Comparison of ENCODE assay signal across 8 cellular contexts in the genomic region with DNA sequence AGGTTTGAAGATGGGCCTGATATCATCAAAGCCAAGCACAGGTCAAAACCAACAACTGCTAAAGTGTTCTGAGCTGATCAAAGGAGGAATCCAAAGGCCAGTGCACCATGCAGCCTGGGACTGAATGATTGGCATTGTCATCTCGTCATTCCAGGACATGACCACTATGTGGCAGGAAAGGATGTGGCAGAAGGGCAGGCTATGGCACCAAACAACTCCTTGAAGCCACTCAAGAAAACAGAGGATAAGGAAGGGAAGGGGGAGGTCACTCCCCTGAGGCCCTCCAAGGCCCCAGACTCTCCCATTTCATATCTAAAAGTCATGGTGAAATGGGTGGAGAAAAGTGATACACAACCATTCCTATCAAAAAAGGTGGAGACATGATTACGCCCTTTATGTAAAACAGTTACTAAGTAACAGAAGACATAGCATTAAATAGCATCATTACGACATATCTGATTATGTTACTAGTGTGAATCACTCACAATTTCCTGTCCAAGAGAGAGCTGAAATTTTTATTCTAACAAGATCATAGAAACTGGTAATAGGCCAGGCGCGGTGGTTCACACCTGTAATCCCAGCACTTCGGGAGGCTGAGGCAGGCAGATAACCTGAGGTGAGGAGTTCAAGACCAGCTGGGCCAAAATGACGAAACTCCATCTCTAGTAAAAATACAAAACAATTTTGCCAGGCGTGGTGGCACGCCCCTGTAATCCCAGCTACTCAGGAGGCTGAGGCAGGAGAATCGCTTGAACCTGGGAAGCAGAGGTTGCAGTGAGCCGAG.
DNase-seq lines count a peak whose midpoint lies in the region; ATAC-seq and TF ChIP-seq lines count a peak whose summit lies in the region.

No MANE protein-coding gene starts in this region.

- peak; percentile 59 for TF ChIP-seq CTCF in LNCAP (IDR thresholded peaks at IDR 0.05)
- peak; percentile 21; the same call in 1 of the 2 replicates for TF ChIP-seq CTCF in WI38 (IDR thresholded peaks at IDR 0.05; ENCODE audit: low read depth, low read length)
- TF ChIP-seq CTCF in retinal pigment epithelial cell (conservative IDR thresholded peaks at IDR 0.05; ENCODE audit: low read depth, low read length): peak; percentile 38

- DNase-seq in NCI-H524 (lab: John Stamatoyannopoulos, UW): peak; percentile 8 to 67
- DNase-seq in NCI-H524 treated with DMSO at 0.1 percent for 48 hours (lab: John Stamatoyannopoulos, UW): no peak
- peak; percentile 62 for DNase-seq in glomerular visceral epithelial cell (ENCODE audit: extremely low spot score)
- DNase-seq in retinal pigment epithelial cell (ENCODE audit: low read depth): no peak
- no peak for DNase-seq in NCI-H2081 treated with DMSO at 0.1 percent for 48 hours (lab: John Stamatoyannopoulos, UW)

- no peak for ATAC-seq in GM21423 (IDR thresholded peaks at IDR 0.05; ENCODE audit: unreplicated experiment)

- no peak overlapping the region for H3K4me3 ChIP-seq in WI38 (ENCODE audit: low read depth, low read length)
- H3K4me3 ChIP-seq in retinal pigment epithelial cell (ENCODE audit: low read length): no peak overlapping the region

Comparison
In these comparisons a context has a peak if more than half of its experiments do, and no peak if none do; other contexts are left out.
1. DNase-seq: peak in NCI-H524 (2 of 2) and glomerular visceral epithelial cell (single experiment); none in NCI-H524 treated with DMSO at 0.1 percent for 48 hours (single experiment), retinal pigment epithelial cell (single experiment) and NCI-H2081 treated with DMSO at 0.1 percent for 48 hours (single experiment).
2. Peak in every context shown above with its lines, with median percentiles within 50 percentile points of each other: CTCF ChIP-seq.